In genomic region chr17:61470530-61471136, GRCh38 we compare ENCODE assay signal across 1 cellular context.
TF ChIP-seq lines count a peak whose summit lies in the region.

No MANE protein-coding gene starts in this region.

TF ChIP-seq in HEK293, 187 proteins besides CTCF, POLR2A, EP300 and RAD21:
- TF ChIP-seq ZNF623 (tag by site-specific recombination; IDR thresholded peaks at IDR 0.05) (no peak), ZNF776 (tag by site-specific recombination; IDR thresholded peaks at IDR 0.05; ENCODE audit: borderline replicate concordance) (no peak), ZNF248 (tag by site-specific recombination; IDR thresholded peaks at IDR 0.05) (no peak), ZBTB21 (tag by site-specific recombination; IDR thresholded peaks at IDR 0.05) (no peak), ZNF549 (tag by site-specific recombination; IDR thresholded peaks at IDR 0.05) (no peak), BCL11A (tag by site-specific recombination; IDR thresholded peaks at IDR 0.05; ENCODE audit: low read depth) (no peak), ZNF184 (tag by site-specific recombination; IDR thresholded peaks at IDR 0.05) (no peak), ZNF677 (tag by site-specific recombination; IDR thresholded peaks at IDR 0.05) (no peak), ZNF10 (tag by site-specific recombination; IDR thresholded peaks at IDR 0.05) (no peak), ZNF555 (tag by site-specific recombination; conservative IDR thresholded peaks at IDR 0.05) (no peak), ZNF140 (tag by site-specific recombination; IDR thresholded peaks at IDR 0.05) (no peak), ZBTB44 (tag by site-specific recombination; IDR thresholded peaks at IDR 0.05) (no peak), KLF10 (tag by site-specific recombination; IDR thresholded peaks at IDR 0.05) (no peak), ZNF202 (tag by site-specific recombination; IDR thresholded peaks at IDR 0.05; ENCODE audit: borderline replicate concordance) (no peak), ZNF324 (tag by site-specific recombination; IDR thresholded peaks at IDR 0.05) (no peak), PRDM1 (tag by site-specific recombination; IDR thresholded peaks at IDR 0.05) (no peak)
- TF ChIP-seq, protein P1, sequence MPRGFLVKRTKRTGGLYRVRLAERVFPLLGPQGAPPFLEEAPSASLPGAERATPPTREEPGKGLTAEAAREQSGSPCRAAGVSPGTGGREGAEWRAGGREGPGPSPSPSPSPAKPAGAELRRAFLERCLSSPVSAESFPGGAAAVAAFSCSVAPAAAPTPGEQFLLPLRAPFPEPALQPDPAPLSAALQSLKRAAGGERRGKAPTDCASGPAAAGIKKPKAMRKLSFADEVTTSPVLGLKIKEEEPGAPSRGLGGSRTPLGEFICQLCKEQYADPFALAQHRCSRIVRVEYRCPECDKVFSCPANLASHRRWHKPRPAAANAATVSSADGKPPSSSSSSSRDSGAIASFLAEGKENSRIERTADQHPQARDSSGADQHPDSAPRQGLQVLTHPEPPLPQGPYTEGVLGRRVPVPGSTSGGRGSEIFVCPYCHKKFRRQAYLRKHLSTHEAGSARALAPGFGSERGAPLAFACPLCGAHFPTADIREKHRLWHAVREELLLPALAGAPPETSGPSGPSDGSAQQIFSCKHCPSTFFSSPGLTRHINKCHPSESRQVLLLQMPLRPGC (tag by site-specific recombination; IDR thresholded peaks at IDR 0.05), result no peak
- TF ChIP-seq, protein P2, sequence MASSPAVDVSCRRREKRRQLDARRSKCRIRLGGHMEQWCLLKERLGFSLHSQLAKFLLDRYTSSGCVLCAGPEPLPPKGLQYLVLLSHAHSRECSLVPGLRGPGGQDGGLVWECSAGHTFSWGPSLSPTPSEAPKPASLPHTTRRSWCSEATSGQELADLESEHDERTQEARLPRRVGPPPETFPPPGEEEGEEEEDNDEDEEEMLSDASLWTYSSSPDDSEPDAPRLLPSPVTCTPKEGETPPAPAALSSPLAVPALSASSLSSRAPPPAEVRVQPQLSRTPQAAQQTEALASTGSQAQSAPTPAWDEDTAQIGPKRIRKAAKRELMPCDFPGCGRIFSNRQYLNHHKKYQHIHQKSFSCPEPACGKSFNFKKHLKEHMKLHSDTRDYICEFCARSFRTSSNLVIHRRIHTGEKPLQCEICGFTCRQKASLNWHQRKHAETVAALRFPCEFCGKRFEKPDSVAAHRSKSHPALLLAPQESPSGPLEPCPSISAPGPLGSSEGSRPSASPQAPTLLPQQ (tag by site-specific recombination; IDR thresholded peaks at IDR 0.05), result no peak
- TF ChIP-seq, protein P3, sequence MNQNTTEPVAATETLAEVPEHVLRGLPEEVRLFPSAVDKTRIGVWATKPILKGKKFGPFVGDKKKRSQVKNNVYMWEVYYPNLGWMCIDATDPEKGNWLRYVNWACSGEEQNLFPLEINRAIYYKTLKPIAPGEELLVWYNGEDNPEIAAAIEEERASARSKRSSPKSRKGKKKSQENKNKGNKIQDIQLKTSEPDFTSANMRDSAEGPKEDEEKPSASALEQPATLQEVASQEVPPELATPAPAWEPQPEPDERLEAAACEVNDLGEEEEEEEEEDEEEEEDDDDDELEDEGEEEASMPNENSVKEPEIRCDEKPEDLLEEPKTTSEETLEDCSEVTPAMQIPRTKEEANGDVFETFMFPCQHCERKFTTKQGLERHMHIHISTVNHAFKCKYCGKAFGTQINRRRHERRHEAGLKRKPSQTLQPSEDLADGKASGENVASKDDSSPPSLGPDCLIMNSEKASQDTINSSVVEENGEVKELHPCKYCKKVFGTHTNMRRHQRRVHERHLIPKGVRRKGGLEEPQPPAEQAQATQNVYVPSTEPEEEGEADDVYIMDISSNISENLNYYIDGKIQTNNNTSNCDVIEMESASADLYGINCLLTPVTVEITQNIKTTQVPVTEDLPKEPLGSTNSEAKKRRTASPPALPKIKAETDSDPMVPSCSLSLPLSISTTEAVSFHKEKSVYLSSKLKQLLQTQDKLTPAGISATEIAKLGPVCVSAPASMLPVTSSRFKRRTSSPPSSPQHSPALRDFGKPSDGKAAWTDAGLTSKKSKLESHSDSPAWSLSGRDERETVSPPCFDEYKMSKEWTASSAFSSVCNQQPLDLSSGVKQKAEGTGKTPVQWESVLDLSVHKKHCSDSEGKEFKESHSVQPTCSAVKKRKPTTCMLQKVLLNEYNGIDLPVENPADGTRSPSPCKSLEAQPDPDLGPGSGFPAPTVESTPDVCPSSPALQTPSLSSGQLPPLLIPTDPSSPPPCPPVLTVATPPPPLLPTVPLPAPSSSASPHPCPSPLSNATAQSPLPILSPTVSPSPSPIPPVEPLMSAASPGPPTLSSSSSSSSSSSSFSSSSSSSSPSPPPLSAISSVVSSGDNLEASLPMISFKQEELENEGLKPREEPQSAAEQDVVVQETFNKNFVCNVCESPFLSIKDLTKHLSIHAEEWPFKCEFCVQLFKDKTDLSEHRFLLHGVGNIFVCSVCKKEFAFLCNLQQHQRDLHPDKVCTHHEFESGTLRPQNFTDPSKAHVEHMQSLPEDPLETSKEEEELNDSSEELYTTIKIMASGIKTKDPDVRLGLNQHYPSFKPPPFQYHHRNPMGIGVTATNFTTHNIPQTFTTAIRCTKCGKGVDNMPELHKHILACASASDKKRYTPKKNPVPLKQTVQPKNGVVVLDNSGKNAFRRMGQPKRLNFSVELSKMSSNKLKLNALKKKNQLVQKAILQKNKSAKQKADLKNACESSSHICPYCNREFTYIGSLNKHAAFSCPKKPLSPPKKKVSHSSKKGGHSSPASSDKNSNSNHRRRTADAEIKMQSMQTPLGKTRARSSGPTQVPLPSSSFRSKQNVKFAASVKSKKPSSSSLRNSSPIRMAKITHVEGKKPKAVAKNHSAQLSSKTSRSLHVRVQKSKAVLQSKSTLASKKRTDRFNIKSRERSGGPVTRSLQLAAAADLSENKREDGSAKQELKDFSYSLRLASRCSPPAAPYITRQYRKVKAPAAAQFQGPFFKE (tag by site-specific recombination; IDR thresholded peaks at IDR 0.05; ENCODE audit: borderline replicate concordance), result no peak
